8 cellular contexts compared by ENCODE assay signal in genomic region chr17:68909066-68909465, GRCh38. TPM values are rescaled to one million over a fixed set of nuclear protein-coding genes. Genes with fewer than 3 reads are reported as not detected.
A peak's percentile ranks its signal among the peaks of the same experiment; 100 is the strongest.
DNase-seq lines count a peak whose midpoint lies in the region; ATAC-seq, FAIRE-seq and TF ChIP-seq lines count a peak whose summit lies in the region.

No MANE protein-coding gene starts in this region.

- no peaks in the 10 kb centered on the region for H3K23me2 ChIP-seq in H1 (ENCODE audit: low read depth, low read length)

- no peak overlapping the region for H3K4me2 ChIP-seq in H1 (ENCODE audit: insufficient read depth in 1 of 2, low read depth in 2 of 2, low read length in 2 of 2)

- WGBS in H1 (ENCODE audit: extremely low coverage in 1 of 2, insufficient coverage in 1 of 2, insufficient read length in 1 of 2, insufficient replicate concordance in 2 of 2, low coverage in 1 of 2, low lambda C conversion rate in 2 of 2, missing lambda C conversion rate in 1 of 2), 2 experiments: 85% methylated on average over 1 of the region's 1 CpG; no CpG with 5 or more reads in 1 of the 2 experiments

- no peak overlapping the region for H3K9ac ChIP-seq in H1 (replicated peaks in 1 of 4; ENCODE audit: extremely low read depth in 1 of 4, low read depth in 3 of 4, low read length in 3 of 4)

- H3K56ac ChIP-seq in H1 (replicated peaks; ENCODE audit: insufficient read length, low read depth, low read length): no peak overlapping the region

- H2BK12ac ChIP-seq in H1 (ENCODE audit: low read depth, low read length): no peak overlapping the region

- no peak overlapping the region for H4K8ac ChIP-seq in H1 (ENCODE audit: extremely low read depth, insufficient read depth, low read length)

- H3K27ac ChIP-seq in H1 (ENCODE audit: low read depth, low read length) (no peak overlapping the region), muscle layer of duodenum (ENCODE audit: low read length) (peak overlapping the region; percentile 62)

- no peak for TF ChIP-seq RAD21 in H1 (IDR thresholded peaks at IDR 0.05 in 1 of 2, conservative IDR thresholded peaks at IDR 0.05 in 1 of 2; ENCODE audit: low read depth in 2 of 2, low read length in 2 of 2)

- no peak overlapping the region for H4K91ac ChIP-seq in H1 (replicated peaks; ENCODE audit: insufficient read length, low read length)

- CTCF ChIA-PET in H1 (lab: Charles Lee; ENCODE audit: partially characterized antibody): interaction anchor here (0.6 to 2.3 kb wide), 6 partner anchors 14 to 137 kb away, joined by 3 to 9 read pairs (median 4); no protein-coding TSS in a partner anchor

- H3K9me3 ChIP-seq in H1 (ENCODE audit: insufficient read depth in 2 of 2, low read depth in 1 of 2, low read length in 1 of 2) (no peaks in the 10 kb centered on the region), muscle layer of duodenum (ENCODE audit: control insufficient read depth in 1 of 2, low read length in 2 of 2) (no peaks in the 10 kb centered on the region)

- no peak overlapping the region for H2BK120ac ChIP-seq in H1 (replicated peaks; ENCODE audit: low read depth, low read length)

- no peak overlapping the region for H3K14ac ChIP-seq in H1 (ENCODE audit: insufficient read length)

- no peak for TF ChIP-seq CTCF in H1 (IDR thresholded peaks at IDR 0.05; ENCODE audit: control extremely low read depth in 1 of 3, insufficient read depth in 1 of 3, low read depth in 1 of 3, low read length in 3 of 3)

- no peak overlapping the region for H2BK20ac ChIP-seq in H1 (ENCODE audit: low read length)

- no peaks in the 10 kb centered on the region for H3K79me2 ChIP-seq in H1 (ENCODE audit: control insufficient read depth in 1 of 2, insufficient read depth in 2 of 2, low read length in 2 of 2)

- no peak overlapping the region for H2AK5ac ChIP-seq in H1 (ENCODE audit: low read depth, low read length)

- no peak overlapping the region for H3K23ac ChIP-seq in H1 (ENCODE audit: insufficient read length)

- no peaks in the 10 kb centered on the region for H3K79me1 ChIP-seq in H1 (ENCODE audit: low read depth, low read length)

- H3K27me3 ChIP-seq in H1 (replicated peaks in 1 of 4; ENCODE audit: control insufficient read depth in 3 of 4, extremely low read depth in 1 of 4, insufficient read depth in 3 of 4, low read length in 3 of 4) (no peaks in the 10 kb centered on the region), muscle layer of duodenum (ENCODE audit: low read depth, low read length) (no peaks in the 10 kb centered on the region)

- no peaks in the 10 kb centered on the region for H3K4me1 ChIP-seq in H1 (replicated peaks in 1 of 4; ENCODE audit: control insufficient read depth in 3 of 4, insufficient read depth in 4 of 4, low read length in 3 of 4)
- H3K4me1 ChIP-seq in muscle layer of duodenum (ENCODE audit: control insufficient read depth in 1 of 2, insufficient read depth in 2 of 2, low read length in 2 of 2): peaks cover 9 to 22% of the 10 kb centered on the region in 2 donors

- H3K4me3 ChIP-seq in H1 (ENCODE audit: extremely low read depth in 1 of 4, insufficient read depth in 2 of 4, low read depth in 3 of 4, low read length in 4 of 4) (no peak overlapping the region), muscle layer of duodenum (ENCODE audit: low read depth in 1 of 2, low read length in 2 of 2) (no peak overlapping the region)

- no peak for TF ChIP-seq POLR2A in H1 (IDR thresholded peaks at IDR 0.05; ENCODE audit: control extremely low read depth in 1 of 2, low read depth in 2 of 2, low read length in 2 of 2)

- H3K18ac ChIP-seq in H1 (ENCODE audit: extremely low read depth, low read length): no peak overlapping the region

- no peak overlapping the region for H4K5ac ChIP-seq in H1 (ENCODE audit: insufficient read length, low read depth, low read length)

- H2AFZ ChIP-seq in H1 (ENCODE audit: low read length): no peak overlapping the region

- TF ChIP-seq EP300 in H1 (IDR thresholded peaks at IDR 0.05; ENCODE audit: borderline replicate concordance in 1 of 2, low read depth in 2 of 2, low read length in 2 of 2): no peak

- H2BK15ac ChIP-seq in H1 (ENCODE audit: low read length): no peak overlapping the region

- ATAC-seq in GM19395 (IDR thresholded peaks at IDR 0.05; ENCODE audit: unreplicated experiment) (peak; percentile 58), HG03457 (IDR thresholded peaks at IDR 0.05; ENCODE audit: unreplicated experiment) (no peak), GM19035 (IDR thresholded peaks at IDR 0.05; ENCODE audit: unreplicated experiment) (no peak)

- peak; percentile 96 to 99 for DNase-seq in NOMO-1 (lab: John Stamatoyannopoulos, UW; ENCODE audit: unreplicated experiment in 2 of 2)
- DNase-seq in H1 (ENCODE audit: low read depth in 1 of 2, low spot score in 2 of 2): no peak
- DNase-seq in NCI-H1048 (lab: John Stamatoyannopoulos, UW): no peak
- no peak for DNase-seq in NCI-H2171 treated with DMSO at 0.1 percent for 48 hours (lab: John Stamatoyannopoulos, UW)

- H3K36me3 ChIP-seq in H1 (ENCODE audit: control insufficient read depth in 2 of 4, insufficient read depth in 4 of 4, low read length in 3 of 4) (no peaks in the 10 kb centered on the region), muscle layer of duodenum (ENCODE audit: control insufficient read depth in 1 of 2, insufficient read depth in 2 of 2, low read length in 2 of 2) (no peaks in the 10 kb centered on the region)

- FAIRE-seq in H1 (lab: Jason Lieb, UNC): no peak

- no peaks in the 10 kb centered on the region for H4K20me1 ChIP-seq in H1 (replicated peaks in 1 of 2; ENCODE audit: control insufficient read depth in 1 of 2, insufficient read depth in 2 of 2, low read length in 2 of 2)

- no peak overlapping the region for H3K4ac ChIP-seq in H1 (replicated peaks; ENCODE audit: insufficient read length, low read depth, low read length)

- H2BK5ac ChIP-seq in H1 (ENCODE audit: low read depth, low read length): no peak overlapping the region

- POLR2A ChIA-PET in H1 (lab: Charles Lee; ENCODE audit: partially characterized antibody): no interaction called here

TF ChIP-seq in H1, 55 proteins besides CTCF, POLR2A, EP300 and RAD21:
- TF ChIP-seq MAFK (IDR thresholded peaks at IDR 0.05; ENCODE audit: low read depth, low read length): no peak
- TF ChIP-seq JUND (IDR thresholded peaks at IDR 0.05; ENCODE audit: low read length): 0 out of 2 replicates have a peak, but pooled peaks have one; percentile 33

RNA-seq across cellular contexts. Expression of gene ABCA8, which starts 46.1 kb away (rescaled TPM):
- total RNA-seq in H1 (2021; fragmentation: NEBNext Ultra II Directional; extraction: Animal tissue kit (Norgen Biotek cat#: 25700)): not detected in 2 replicates
- not detected in 2 replicates for polyA plus RNA-seq in H1 (2011; rRNA removed)
- not detected for polyA plus RNA-seq in H1 (2011; cell fraction: cytosol; rRNA removed)
- polyA plus RNA-seq in H1 (2011; cell fraction: nucleus; rRNA removed): not detected
- polyA plus RNA-seq in H1 (2012, experiment 1 of 2): 0.07 TPM in 1 of 4 replicates, not detected in the others
- polyA plus RNA-seq in H1 (2012, experiment 2 of 2): not detected
- polyA plus RNA-seq in H1 (2013, experiment 1 of 2): not detected
- not detected for polyA plus RNA-seq in H1 (2013, experiment 2 of 2)
- not detected in 2 replicates for polyA minus RNA-seq in H1 (2011; rRNA and poly(A)+ RNA removed)
- not detected for polyA minus RNA-seq in H1 (2011; cell fraction: cytosol; rRNA and poly(A)+ RNA removed)
- not detected for polyA minus RNA-seq in H1 (2011; cell fraction: nucleus; rRNA and poly(A)+ RNA removed)

Comparison
In these comparisons a context has a peak if more than half of its experiments do, and no peak if none do; other contexts are left out.
1. DNase-seq: peak in NOMO-1 (2 of 2); none in H1 (0 of 2), NCI-H1048 (single experiment) and NCI-H2171 treated with DMSO at 0.1 percent for 48 hours (single experiment).